Comparison of ENCODE assay signal across 10 cellular contexts in the genomic region with DNA sequence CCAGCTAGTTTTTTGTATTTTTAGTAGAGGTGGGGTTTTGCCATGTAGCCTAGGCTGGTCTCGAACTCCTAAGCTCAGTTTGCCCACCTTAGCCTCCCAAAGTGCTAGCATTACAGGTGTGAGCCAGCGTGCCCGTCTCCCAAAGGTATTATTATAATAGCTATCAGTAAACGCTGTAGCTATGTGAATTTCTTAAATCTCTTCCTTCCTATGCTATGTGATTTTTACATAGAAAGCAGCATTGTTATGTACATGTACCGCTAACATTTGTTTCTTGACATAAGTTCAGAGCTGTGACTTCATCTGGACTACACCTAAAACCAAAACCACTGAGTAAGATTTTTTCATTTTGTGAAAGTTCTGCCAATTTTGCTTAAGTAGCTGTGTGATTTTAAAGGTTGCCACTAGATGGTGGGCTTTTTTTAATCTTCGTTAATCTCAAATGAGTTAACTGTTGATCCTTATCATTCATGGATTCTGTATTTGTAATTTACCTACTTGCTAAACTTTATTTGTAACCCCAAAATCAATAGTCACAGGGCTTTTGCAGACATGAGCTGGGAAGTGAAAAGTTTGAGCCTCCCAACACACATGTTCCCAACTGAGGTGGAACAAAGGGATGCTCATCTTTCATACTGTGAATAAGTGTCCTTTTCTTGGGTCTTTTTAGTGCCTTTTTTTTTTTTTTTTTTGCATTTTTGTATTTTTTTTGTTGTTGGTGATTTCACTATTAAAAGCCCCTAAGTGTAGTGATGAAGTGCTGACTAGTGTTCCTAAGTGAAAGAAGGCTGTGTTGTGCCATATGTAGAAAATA. TPM values are rescaled to one million over a fixed set of nuclear protein-coding genes. Genes with fewer than 3 reads are reported as not detected.
A peak's percentile ranks its signal among the peaks of the same experiment; 100 is the strongest.
DNase-seq lines count a peak whose midpoint lies in the region; ATAC-seq, FAIRE-seq and TF ChIP-seq lines count a peak whose summit lies in the region.
"Had no signal": no experiment of that assay in that cellular context is flagged by ENCODE, and none has a peak within 500 bp of the region (broad histone marks: within the 10 kb centered on the region; RNA-seq: fewer than 3 reads in every experiment).

No MANE protein-coding gene starts in this region.

- peak; percentile 16 for TF ChIP-seq RAD21 in neural cell (conservative IDR thresholded peaks at IDR 0.05)

- H3K9me2 ChIP-seq in neural cell (ENCODE audit: insufficient read depth, low read length), result no peaks in the 10 kb centered on the region

- H3K27me3 ChIP-seq in neural cell (ENCODE audit: insufficient read depth, low read depth, low read length), result no peaks in the 10 kb centered on the region
- no peaks in the 10 kb centered on the region for H3K27me3 ChIP-seq in MG63

- no peak overlapping the region for H3K9ac ChIP-seq in neural cell (ENCODE audit: low read length)

- TF ChIP-seq CTCF in D721Med (IDR thresholded peaks at IDR 0.05; ENCODE audit: insufficient read depth, missing control alignments) (peak; percentile 44), neural cell (IDR thresholded peaks at IDR 0.05; ENCODE audit: poor library complexity, severe bottlenecking) (peak; percentile 40)

- no peaks in the 10 kb centered on the region for H3F3A ChIP-seq in neural cell (ENCODE audit: insufficient read depth, low read length, poor library complexity, severe bottlenecking)

- no peaks in the 10 kb centered on the region for H3K9me3 ChIP-seq in neural cell (ENCODE audit: low read length)
- H3K9me3 ChIP-seq in MG63, result no peaks in the 10 kb centered on the region

- H3K36me3 ChIP-seq in neural cell (ENCODE audit: insufficient read depth, low read length), result peaks cover 10% of the 10 kb centered on the region
- H3K36me3 ChIP-seq in MG63, result peaks cover 85% of the 10 kb centered on the region

- no peak for FAIRE-seq in D721Med (lab: Jason Lieb, UNC)

- no peak overlapping the region for H3K27ac ChIP-seq in neural cell (ENCODE audit: low read length)
- H3K27ac ChIP-seq in caudate nucleus (ENCODE audit: low read depth, low read length), result no peak overlapping the region

- H3K4me2 ChIP-seq in neural cell (ENCODE audit: low read length), result no peak overlapping the region

- DNase-seq in D721Med (ENCODE audit: insufficient read length, low spot score), result no peak
- peak; percentile 47 for DNase-seq in NAMALWA (ENCODE audit: low spot score)
- DNase-seq in dedifferentiated amniotic fluid mesenchymal stem cell (ENCODE audit: extremely low spot score), result peak; percentile 20
- DNase-seq in caudate nucleus (lab: John Stamatoyannopoulos, UW), result no peak
- no peak for DNase-seq in MG63
- no peak for DNase-seq in cerebellar cortex (ENCODE audit: low spot score)
- DNase-seq: activated CD4-positive, alpha-beta T cell treated with anti-CD3 and anti-CD28 coated beads for 4 hours; stimulated activated CD4-positive, alpha-beta T cell treated with anti-CD3 and anti-CD28 coated beads, Interleukin-4, amount 100 ng/mL, for 4 hours had no signal

- H3K4me3 ChIP-seq in neural cell (ENCODE audit: low read length) (no peak overlapping the region), MG63 (no peak overlapping the region)

- no peak for ATAC-seq in GM18858 (IDR thresholded peaks at IDR 0.05; ENCODE audit: unreplicated experiment)

- no peaks in the 10 kb centered on the region for H3K79me2 ChIP-seq in neural cell (replicated peaks; ENCODE audit: insufficient read depth, low read length)

- H2AFZ ChIP-seq in neural cell (ENCODE audit: low read depth, low read length), result no peak overlapping the region

- TF ChIP-seq EP300 in neural cell (conservative IDR thresholded peaks at IDR 0.05; ENCODE audit: poor library complexity, severe bottlenecking), result no peak

- H4K20me1 ChIP-seq in neural cell (ENCODE audit: insufficient read depth), result no peaks in the 10 kb centered on the region

TF ChIP-seq in neural cell, 6 proteins besides CTCF, POLR2A, EP300 and RAD21:
- TF ChIP-seq, protein P1, sequence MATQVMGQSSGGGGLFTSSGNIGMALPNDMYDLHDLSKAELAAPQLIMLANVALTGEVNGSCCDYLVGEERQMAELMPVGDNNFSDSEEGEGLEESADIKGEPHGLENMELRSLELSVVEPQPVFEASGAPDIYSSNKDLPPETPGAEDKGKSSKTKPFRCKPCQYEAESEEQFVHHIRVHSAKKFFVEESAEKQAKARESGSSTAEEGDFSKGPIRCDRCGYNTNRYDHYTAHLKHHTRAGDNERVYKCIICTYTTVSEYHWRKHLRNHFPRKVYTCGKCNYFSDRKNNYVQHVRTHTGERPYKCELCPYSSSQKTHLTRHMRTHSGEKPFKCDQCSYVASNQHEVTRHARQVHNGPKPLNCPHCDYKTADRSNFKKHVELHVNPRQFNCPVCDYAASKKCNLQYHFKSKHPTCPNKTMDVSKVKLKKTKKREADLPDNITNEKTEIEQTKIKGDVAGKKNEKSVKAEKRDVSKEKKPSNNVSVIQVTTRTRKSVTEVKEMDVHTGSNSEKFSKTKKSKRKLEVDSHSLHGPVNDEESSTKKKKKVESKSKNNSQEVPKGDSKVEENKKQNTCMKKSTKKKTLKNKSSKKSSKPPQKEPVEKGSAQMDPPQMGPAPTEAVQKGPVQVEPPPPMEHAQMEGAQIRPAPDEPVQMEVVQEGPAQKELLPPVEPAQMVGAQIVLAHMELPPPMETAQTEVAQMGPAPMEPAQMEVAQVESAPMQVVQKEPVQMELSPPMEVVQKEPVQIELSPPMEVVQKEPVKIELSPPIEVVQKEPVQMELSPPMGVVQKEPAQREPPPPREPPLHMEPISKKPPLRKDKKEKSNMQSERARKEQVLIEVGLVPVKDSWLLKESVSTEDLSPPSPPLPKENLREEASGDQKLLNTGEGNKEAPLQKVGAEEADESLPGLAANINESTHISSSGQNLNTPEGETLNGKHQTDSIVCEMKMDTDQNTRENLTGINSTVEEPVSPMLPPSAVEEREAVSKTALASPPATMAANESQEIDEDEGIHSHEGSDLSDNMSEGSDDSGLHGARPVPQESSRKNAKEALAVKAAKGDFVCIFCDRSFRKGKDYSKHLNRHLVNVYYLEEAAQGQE (IDR thresholded peaks at IDR 0.05; ENCODE audit: borderline replicate concordance), result no peak
- TF ChIP-seq SMC3 (conservative IDR thresholded peaks at IDR 0.05; ENCODE audit: poor library complexity), result peak; percentile 41
- TF ChIP-seq TAF1 (IDR thresholded peaks at IDR 0.05; ENCODE audit: low read depth), result no peak
- no peak for TF ChIP-seq POLR2AphosphoS5 (IDR thresholded peaks at IDR 0.05)

RNA-seq across cellular contexts. Expression of a gene that starts 21.9 kb away (rescaled TPM):
- 512 and 539 TPM in 2 replicates for polyA plus RNA-seq in neural cell
- 424 and 461 TPM in 2 replicates for polyA minus RNA-seq in neural cell
- total RNA-seq in MG63 (2014; rRNA removed; shearing (Covaris generic); ENCODE audit: low replicate concordance), result 185 and 279 TPM in 2 replicates

Comparison
In these comparisons a context has a peak if more than half of its experiments do, and no peak if none do; other contexts are left out.
1. DNase-seq: peak in NAMALWA (single experiment) and dedifferentiated amniotic fluid mesenchymal stem cell (single experiment); none in D721Med (single experiment), caudate nucleus (0 of 61), MG63 (single experiment) and cerebellar cortex (single experiment).